8 cellular contexts compared by ENCODE assay signal in the genomic region with DNA sequence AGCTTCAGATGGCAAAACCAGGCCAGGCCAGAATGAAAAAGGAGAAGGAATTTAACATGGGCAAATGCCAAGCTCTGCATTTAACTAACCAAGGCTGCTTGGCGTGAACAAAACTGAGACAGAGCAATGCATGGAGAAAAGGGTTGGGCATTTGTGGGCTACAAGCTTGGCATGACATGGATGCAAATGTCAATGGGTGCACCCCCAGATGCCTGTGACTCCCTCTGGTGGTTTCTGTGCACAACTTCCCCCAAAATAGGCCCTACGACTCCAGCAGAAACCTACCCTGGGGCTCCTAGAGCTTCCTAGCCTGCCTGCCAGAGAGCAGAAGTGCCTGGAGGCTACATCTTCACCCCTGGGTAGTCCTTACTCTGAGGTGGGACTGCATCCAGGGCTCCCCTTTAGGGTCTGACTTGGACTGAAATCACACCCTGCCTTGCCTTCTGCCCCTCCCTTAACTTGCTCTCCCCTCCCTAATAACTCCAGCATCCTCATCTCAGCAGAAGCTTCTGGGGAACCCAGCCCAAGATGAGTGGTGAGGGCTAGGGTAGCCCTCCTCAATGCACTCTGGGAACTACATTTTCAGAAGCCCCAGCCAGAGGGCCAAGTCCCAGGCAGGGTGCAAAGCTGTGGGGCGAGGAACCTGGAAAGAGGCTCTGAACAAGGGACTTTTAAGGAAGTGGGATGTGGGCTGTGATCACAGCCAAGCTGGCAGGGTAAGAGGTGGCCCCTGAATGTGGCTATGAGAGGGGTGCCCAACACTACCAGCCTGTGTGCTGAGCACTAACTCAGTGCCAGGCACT. TPM values are rescaled to one million over a fixed set of nuclear protein-coding genes. Genes with fewer than 3 reads are reported as not detected.
DNase-seq lines count a peak whose midpoint lies in the region; ATAC-seq, FAIRE-seq and TF ChIP-seq lines count a peak whose summit lies in the region.

No MANE protein-coding gene starts in this region.

- H3K27ac ChIP-seq in DOHH2 (ENCODE audit: low read depth, low read length) (no peak overlapping the region), lower lobe of right lung (no peak overlapping the region)

- DNase-seq in HTR-8/SVneo (ENCODE audit: insufficient read length, low spot score) (peak; percentile 82), astrocyte of the hippocampus (ENCODE audit: low read depth, low spot score) (peak; percentile 46), lower lobe of right lung (peak; percentile 48), DMS79 (lab: John Stamatoyannopoulos, UW) (no peak), cortex of kidney (lab: John Stamatoyannopoulos, UW) (no peak)
- DNase-seq in activated naive CD8-positive, alpha-beta T cell treated with anti-CD3 and anti-CD28 coated beads for 36 hours = no peak
- no peak for DNase-seq in activated T-helper 1 cell treated with anti-CD3 and anti-CD28 coated beads, Interleukin-12 subunit alpha, Interleukin-12 subunit beta, Interleukin-2, Interleukin-4 antibody, amounts not matched to agents 30 ng/mL and 10 ng/mL and 1 ng/mL, durations not matched to agents 14 hours and 24 hours and 36 hours (ENCODE audit: low spot score)

- H3K36me3 ChIP-seq in DOHH2 (ENCODE audit: control insufficient read depth, low read length) (no peaks in the 10 kb centered on the region), lower lobe of right lung (peaks cover 6% of the 10 kb centered on the region)

- H3K36me3 Mint-ChIP-seq in activated naive CD8-positive, alpha-beta T cell treated with anti-CD3 and anti-CD28 coated beads for 36 hours = no peaks in the 10 kb centered on the region
- H3K36me3 Mint-ChIP-seq in activated T-helper 1 cell treated with anti-CD3 and anti-CD28 coated beads, Interleukin-12 subunit alpha, Interleukin-12 subunit beta, Interleukin-2, Interleukin-4 antibody, amounts not matched to agents 30 ng/mL and 10 ng/mL and 1 ng/mL, durations not matched to agents 14 hours and 24 hours and 36 hours (ENCODE audit: low read depth) = no peaks in the 10 kb centered on the region

- ATAC-seq in lower lobe of right lung = no peak

- no peaks in the 10 kb centered on the region for H3K9me3 Mint-ChIP-seq in activated naive CD8-positive, alpha-beta T cell treated with anti-CD3 and anti-CD28 coated beads for 36 hours
- H3K9me3 Mint-ChIP-seq in activated T-helper 1 cell treated with anti-CD3 and anti-CD28 coated beads, Interleukin-12 subunit alpha, Interleukin-12 subunit beta, Interleukin-2, Interleukin-4 antibody, amounts not matched to agents 30 ng/mL and 10 ng/mL and 1 ng/mL, durations not matched to agents 14 hours and 24 hours and 36 hours = no peaks in the 10 kb centered on the region

- peaks cover 2% of the 10 kb centered on the region for H3K4me1 Mint-ChIP-seq in activated naive CD8-positive, alpha-beta T cell treated with anti-CD3 and anti-CD28 coated beads for 36 hours
- H3K4me1 Mint-ChIP-seq in activated T-helper 1 cell treated with anti-CD3 and anti-CD28 coated beads, Interleukin-12 subunit alpha, Interleukin-12 subunit beta, Interleukin-2, Interleukin-4 antibody, amounts not matched to agents 30 ng/mL and 10 ng/mL and 1 ng/mL, durations not matched to agents 14 hours and 24 hours and 36 hours (ENCODE audit: low read depth) = no peaks in the 10 kb centered on the region

- H3F3A ChIP-seq in DOHH2 (ENCODE audit: control insufficient read depth, insufficient read depth) = no peaks in the 10 kb centered on the region

- H3K27me3 ChIP-seq in DOHH2 (ENCODE audit: control insufficient read depth, low read length) (no peaks in the 10 kb centered on the region), lower lobe of right lung (ENCODE audit: low read depth) (peaks cover 11% of the 10 kb centered on the region)

- no peaks in the 10 kb centered on the region for H4K20me1 ChIP-seq in DOHH2 (ENCODE audit: control insufficient read depth, insufficient read depth, low read depth, low read length)

- no peak for FAIRE-seq in HTR-8/SVneo (lab: Jason Lieb, UNC)

- no peak overlapping the region for H3K27ac Mint-ChIP-seq in activated naive CD8-positive, alpha-beta T cell treated with anti-CD3 and anti-CD28 coated beads for 36 hours
- no peak overlapping the region for H3K27ac Mint-ChIP-seq in activated T-helper 1 cell treated with anti-CD3 and anti-CD28 coated beads, Interleukin-12 subunit alpha, Interleukin-12 subunit beta, Interleukin-2, Interleukin-4 antibody, amounts not matched to agents 30 ng/mL and 10 ng/mL and 1 ng/mL, durations not matched to agents 14 hours and 24 hours and 36 hours

- intact Hi-C loops in lower lobe of right lung (cut with DNase I) = no loop called here
- intact Hi-C loops in activated T-helper 1 cell treated with anti-CD3 and anti-CD28 coated beads, Interleukin-12 subunit alpha, Interleukin-12 subunit beta, Interleukin-2, Interleukin-4 antibody, amounts not matched to agents 30 ng/mL and 10 ng/mL and 1 ng/mL, durations not matched to agents 14 hours and 24 hours and 36 hours (cut with micrococcal nuclease) = no loop called here

- H3K4me2 ChIP-seq in DOHH2 (ENCODE audit: low read length) = no peak overlapping the region

- H3K9me3 ChIP-seq in DOHH2 (ENCODE audit: control insufficient read depth, insufficient read depth, low read length) (no peaks in the 10 kb centered on the region), lower lobe of right lung (no peaks in the 10 kb centered on the region)

- TF ChIP-seq CTCF in DOHH2 (IDR thresholded peaks at IDR 0.05; ENCODE audit: low read depth, low read length, poor library complexity, severe bottlenecking) = peak; percentile 61
- peak; percentile 28 for TF ChIP-seq CTCF in lower lobe of right lung (IDR thresholded peaks at IDR 0.05)

- no peak overlapping the region for H3K4me3 Mint-ChIP-seq in activated naive CD8-positive, alpha-beta T cell treated with anti-CD3 and anti-CD28 coated beads for 36 hours
- no peak overlapping the region for H3K4me3 Mint-ChIP-seq in activated T-helper 1 cell treated with anti-CD3 and anti-CD28 coated beads, Interleukin-12 subunit alpha, Interleukin-12 subunit beta, Interleukin-2, Interleukin-4 antibody, amounts not matched to agents 30 ng/mL and 10 ng/mL and 1 ng/mL, durations not matched to agents 14 hours and 24 hours and 36 hours

- H3K4me3 ChIP-seq in DOHH2 (ENCODE audit: low read length) (no peak overlapping the region), lower lobe of right lung (no peak overlapping the region)

- H3K27me3 Mint-ChIP-seq in activated naive CD8-positive, alpha-beta T cell treated with anti-CD3 and anti-CD28 coated beads for 36 hours = peaks cover 29% of the 10 kb centered on the region
- peaks cover 17% of the 10 kb centered on the region for H3K27me3 Mint-ChIP-seq in activated T-helper 1 cell treated with anti-CD3 and anti-CD28 coated beads, Interleukin-12 subunit alpha, Interleukin-12 subunit beta, Interleukin-2, Interleukin-4 antibody, amounts not matched to agents 30 ng/mL and 10 ng/mL and 1 ng/mL, durations not matched to agents 14 hours and 24 hours and 36 hours (ENCODE audit: insufficient read depth)

- H3K9me2 ChIP-seq in DOHH2 (replicated peaks; ENCODE audit: control insufficient read depth, low read length) = no peaks in the 10 kb centered on the region

- no peaks in the 10 kb centered on the region for H3K79me2 ChIP-seq in DOHH2 (ENCODE audit: control insufficient read depth, low read length)

- no peaks in the 10 kb centered on the region for H3K4me1 ChIP-seq in DOHH2 (ENCODE audit: control insufficient read depth, low read length)
- peaks cover 35% of the 10 kb centered on the region for H3K4me1 ChIP-seq in lower lobe of right lung

RNA-seq across cellular contexts. Expression of gene GPRIN2, which starts 11.3 kb away (rescaled TPM):
- 42.1 TPM for total RNA-seq in lower lobe of right lung
- total RNA-seq in activated naive CD8-positive, alpha-beta T cell treated with anti-CD3 and anti-CD28 coated beads for 36 hours = not detected
- total RNA-seq in activated T-helper 1 cell treated with anti-CD3 and anti-CD28 coated beads, Interleukin-12 subunit alpha, Interleukin-12 subunit beta, Interleukin-2, Interleukin-4 antibody, amounts not matched to agents 30 ng/mL and 10 ng/mL and 1 ng/mL, durations not matched to agents 14 hours and 24 hours and 36 hours = not detected in 2 replicates

RNA-seq across cellular contexts. Expression of gene SYT15, which starts 33.7 kb away (rescaled TPM):
- 34.5 TPM for total RNA-seq in lower lobe of right lung
- total RNA-seq in activated naive CD8-positive, alpha-beta T cell treated with anti-CD3 and anti-CD28 coated beads for 36 hours = under 1 TPM; 0.50 to 0.58 TPM
- 0.96 and 1.5 TPM in 2 replicates for total RNA-seq in activated T-helper 1 cell treated with anti-CD3 and anti-CD28 coated beads, Interleukin-12 subunit alpha, Interleukin-12 subunit beta, Interleukin-2, Interleukin-4 antibody, amounts not matched to agents 30 ng/mL and 10 ng/mL and 1 ng/mL, durations not matched to agents 14 hours and 24 hours and 36 hours

Comparison
In these comparisons a context has a peak if more than half of its experiments do, and no peak if none do; other contexts are left out.
1. DNase-seq: peak in HTR-8/SVneo (single experiment), astrocyte of the hippocampus (single experiment) and lower lobe of right lung (single experiment); none in activated naive CD8-positive, alpha-beta T cell treated with anti-CD3 and anti-CD28 coated beads for 36 hours (single experiment), activated T-helper 1 cell treated with anti-CD3 and anti-CD28 coated beads, Interleukin-12 subunit alpha, Interleukin-12 subunit beta, Interleukin-2, Interleukin-4 antibody, amounts not matched to agents 30 ng/mL and 10 ng/mL and 1 ng/mL, durations not matched to agents 14 hours and 24 hours and 36 hours (single experiment), DMS79 (single experiment) and cortex of kidney (single experiment).
2. RNA of gene GPRIN2, which starts 11.3 kb away (total RNA-seq): 42.1 TPM in lower lobe of right lung (single experiment); not detected in activated naive CD8-positive, alpha-beta T cell treated with anti-CD3 and anti-CD28 coated beads for 36 hours and not detected in activated T-helper 1 cell treated with anti-CD3 and anti-CD28 coated beads, Interleukin-12 subunit alpha, Interleukin-12 subunit beta, Interleukin-2, Interleukin-4 antibody, amounts not matched to agents 30 ng/mL and 10 ng/mL and 1 ng/mL, durations not matched to agents 14 hours and 24 hours and 36 hours; every median in the first group is over 10 times any median in the second.
3. RNA of gene SYT15, which starts 33.7 kb away (total RNA-seq): 34.5 TPM in lower lobe of right lung (single experiment); 0.96 to 1.5 TPM in activated T-helper 1 cell treated with anti-CD3 and anti-CD28 coated beads, Interleukin-12 subunit alpha, Interleukin-12 subunit beta, Interleukin-2, Interleukin-4 antibody, amounts not matched to agents 30 ng/mL and 10 ng/mL and 1 ng/mL, durations not matched to agents 14 hours and 24 hours and 36 hours and 0.50 to 0.58 TPM in activated naive CD8-positive, alpha-beta T cell treated with anti-CD3 and anti-CD28 coated beads for 36 hours; every median in the first group is over 10 times any median in the second.